ENCODE assay signal across 8 cellular contexts in genomic region chr17:1197379-1197778, GRCh38. TPM values are rescaled to one million over a fixed set of nuclear protein-coding genes. Genes with fewer than 3 reads are reported as not detected.
DNase-seq lines count a peak whose midpoint lies in the region; ATAC-seq, FAIRE-seq and TF ChIP-seq lines count a peak whose summit lies in the region.

No MANE protein-coding gene starts in this region.

- no peak for DNase-seq in HepG2 (ENCODE audit: low spot score)
- DNase-seq in activated B cell treated with CpG ODN at 0.5 μM for 24 hours = no peak
- DNase-seq in left lobe of liver (ENCODE audit: low spot score) = no peak
- no peak for DNase-seq in effector memory CD4-positive, alpha-beta T cell
- no peak for DNase-seq in prostate gland (ENCODE audit: low spot score)
- no peak for DNase-seq in OCI-M2 (lab: John Stamatoyannopoulos, UW; ENCODE audit: unreplicated experiment)

- TF ChIP-seq EP300 in HepG2 (IDR thresholded peaks at IDR 0.05; ENCODE audit: low read depth in 2 of 2, low read length in 2 of 2) (no peak), HepG2 (CRISPR knock-in tag; IDR thresholded peaks at IDR 0.05; ENCODE audit: borderline replicate concordance) (no peak)

- TF ChIP-seq POLR2A in HepG2 (IDR thresholded peaks at IDR 0.05; ENCODE audit: insufficient read depth in 1 of 2, low read depth in 2 of 2, low read length in 2 of 2) (no peak), prostate gland (IDR thresholded peaks at IDR 0.05) (no peak)

- no peak overlapping the region for H3K4me3 Mint-ChIP-seq in activated B cell treated with CpG ODN at 0.5 μM for 24 hours

- CTCF ChIA-PET in HepG2 (lab: Yijun Ruan, JAX; ENCODE audit: low intra/inter-chr PET ratio, low total read pairs) = no interaction called here
- CTCF ChIA-PET in activated B cell treated with CpG ODN at 0.5 μM for 24 hours (lab: Charles Lee) = interaction anchor here (1.3 to 4.6 kb wide), 4 partner anchors 10 to 75 kb away, joined by 5 to 32 read pairs (median 8); no protein-coding TSS in a partner anchor

- H3K4me3 ChIP-seq in liver (ENCODE audit: low read depth in 1 of 3, low read length in 3 of 3) (no peak overlapping the region), HepG2 (replicated peaks in 1 of 3; ENCODE audit: insufficient read depth in 1 of 3, low read depth in 2 of 3, low read length in 3 of 3) (no peak overlapping the region), prostate gland (no peak overlapping the region)
- H3K4me3 ChIP-seq in effector memory CD4-positive, alpha-beta T cell (ENCODE audit: insufficient read depth, low read depth, low read length, poor library complexity, severe bottlenecking) = no peak overlapping the region

- H3K9me3 Mint-ChIP-seq in activated B cell treated with CpG ODN at 0.5 μM for 24 hours = no peaks in the 10 kb centered on the region

- WGBS in liver = 59% methylated on average over 3 of the region's 3 CpGs
- 30% methylated on average over 3 of the region's 3 CpGs for WGBS in HepG2 (ENCODE audit: low lambda C conversion rate)
- WGBS in prostate gland = 72% methylated on average over 3 of the region's 3 CpGs

- in situ Hi-C loops in HepG2 (cut with HindIII; ENCODE audit: extremely low pct_ligation_motif_present, low pct_unique_long_range_greater_than_20kb) = no loop called here

- H3K4me1 ChIP-seq in liver (ENCODE audit: control insufficient read depth in 4 of 4, insufficient read depth in 4 of 4, low read length in 3 of 4) (peaks cover 0 to 5% (median 0%) of the 10 kb centered on the region in 4 donors), HepG2 (ENCODE audit: insufficient read depth, low read length) (no peaks in the 10 kb centered on the region), prostate gland (replicated peaks) (no peaks in the 10 kb centered on the region)
- peaks cover 38% of the 10 kb centered on the region for H3K4me1 ChIP-seq in effector memory CD4-positive, alpha-beta T cell (ENCODE audit: control insufficient read depth, insufficient read depth, low read length, poor library complexity, severe bottlenecking)

- BruUV-seq in HepG2 (replicated peaks; lab: Mats Ljungman, UMichigan) = no TSS peak

- no peak for FAIRE-seq in HepG2 (lab: Jason Lieb, UNC)

- H3K27ac ChIP-seq in liver (ENCODE audit: low read depth in 1 of 2, low read length in 2 of 2) = peak overlapping the region; percentile 55 to 72
- no peak overlapping the region for H3K27ac ChIP-seq in HepG2 (ENCODE audit: extremely low read length, insufficient read depth, low read length)
- no peak overlapping the region for H3K27ac ChIP-seq in effector memory CD4-positive, alpha-beta T cell (ENCODE audit: insufficient read depth, low read length, poor library complexity, severe bottlenecking)
- H3K27ac ChIP-seq in prostate gland = no peak overlapping the region

- no peak overlapping the region for H3K4me2 ChIP-seq in HepG2 (ENCODE audit: low read depth, low read length)

- H2AFZ ChIP-seq in HepG2 (ENCODE audit: low read length) = no peak overlapping the region

- no peak for TF ChIP-seq RAD21 in liver (IDR thresholded peaks at IDR 0.05)
- TF ChIP-seq RAD21 in HepG2 (CRISPR knock-in tag; IDR thresholded peaks at IDR 0.05) = no peak

- H3K27me3 Mint-ChIP-seq in activated B cell treated with CpG ODN at 0.5 μM for 24 hours = no peaks in the 10 kb centered on the region

- H3K27me3 ChIP-seq in liver (ENCODE audit: control insufficient read depth in 4 of 4, insufficient read depth in 4 of 4, low read length in 3 of 4) (no peaks in the 10 kb centered on the region), HepG2 (ENCODE audit: control insufficient read depth in 1 of 2, insufficient read depth in 2 of 2, low read length in 2 of 2) (peaks cover 5 to 45% of the 10 kb centered on the region in 2 experiments; a peak in 4 of 5 replicates), prostate gland (replicated peaks; ENCODE audit: insufficient read depth) (no peaks in the 10 kb centered on the region)
- no peaks in the 10 kb centered on the region for H3K27me3 ChIP-seq in effector memory CD4-positive, alpha-beta T cell (replicated peaks; ENCODE audit: control insufficient read depth, insufficient read depth, low read length, poor library complexity, severe bottlenecking)

- peaks cover 65% of the 10 kb centered on the region for H3K4me1 Mint-ChIP-seq in activated B cell treated with CpG ODN at 0.5 μM for 24 hours

- no peaks in the 10 kb centered on the region for H3K79me2 ChIP-seq in HepG2 (ENCODE audit: insufficient read depth, low read length)

- TF ChIP-seq CTCF in liver (IDR thresholded peaks at IDR 0.05; ENCODE audit: low read depth, low read length, missing input control) = no peak
- TF ChIP-seq CTCF in HepG2 (CRISPR knock-in tag; IDR thresholded peaks at IDR 0.05) = no peak
- no peak for TF ChIP-seq CTCF in activated B cell treated with CpG ODN at 0.5 μM for 24 hours (IDR thresholded peaks at IDR 0.05)
- no peak for TF ChIP-seq CTCF in prostate gland (IDR thresholded peaks at IDR 0.05)

- H3K36me3 Mint-ChIP-seq in activated B cell treated with CpG ODN at 0.5 μM for 24 hours (ENCODE audit: low read depth) = no peaks in the 10 kb centered on the region

- POLR2A ChIA-PET in HepG2 (lab: Yijun Ruan, JAX) (no interaction called here), activated B cell treated with CpG ODN at 0.5 μM for 24 hours (lab: Charles Lee) (interaction anchor here (0.8 to 3.1 kb wide), 7 partner anchors 9 to 97 kb away, joined by 3 to 35 read pairs (median 5); no protein-coding TSS in a partner anchor)

- no peaks in the 10 kb centered on the region for H4K20me1 ChIP-seq in HepG2 (ENCODE audit: insufficient read depth, low read length)

- intact Hi-C loops in HepG2 (cut with micrococcal nuclease; ENCODE audit: unreplicated experiment) (no loop called here), activated B cell treated with CpG ODN at 0.5 μM for 24 hours (cut with micrococcal nuclease) (no loop called here), prostate gland (cut with DNase I) (no loop called here)

- no peaks in the 10 kb centered on the region for H3K36me3 ChIP-seq in liver (ENCODE audit: control insufficient read depth in 4 of 4, insufficient read depth in 3 of 4, low read depth in 1 of 4, low read length in 3 of 4)
- H3K36me3 ChIP-seq in HepG2 (replicated peaks in 1 of 2; ENCODE audit: control insufficient read depth in 1 of 2, insufficient read depth in 2 of 2, low read length in 2 of 2) = no peaks in the 10 kb centered on the region
- H3K36me3 ChIP-seq in effector memory CD4-positive, alpha-beta T cell (ENCODE audit: control insufficient read depth, insufficient read depth, low read length) = no peaks in the 10 kb centered on the region
- no peaks in the 10 kb centered on the region for H3K36me3 ChIP-seq in prostate gland

- H3K27ac Mint-ChIP-seq in activated B cell treated with CpG ODN at 0.5 μM for 24 hours = peak overlapping the region; percentile 80

- H3K9me3 ChIP-seq in liver (ENCODE audit: control insufficient read depth in 4 of 4, low read length in 3 of 4) = no peaks in the 10 kb centered on the region
- no peaks in the 10 kb centered on the region for H3K9me3 ChIP-seq in HepG2 (ENCODE audit: low read length)
- no peaks in the 10 kb centered on the region for H3K9me3 ChIP-seq in effector memory CD4-positive, alpha-beta T cell (ENCODE audit: control insufficient read depth, low read length)
- no peaks in the 10 kb centered on the region for H3K9me3 ChIP-seq in prostate gland

- ATAC-seq in HepG2 = no peak
- no peak for ATAC-seq in activated B cell treated with CpG ODN at 0.5 μM for 24 hours (ENCODE audit: low read depth)
- ATAC-seq in left lobe of liver = peak; percentile 37
- no peak for ATAC-seq in HG03520 (IDR thresholded peaks at IDR 0.05; ENCODE audit: unreplicated experiment)

- peak overlapping the region in 1 of 2 donors; percentile 13 for H3K9ac ChIP-seq in liver (ENCODE audit: low read depth in 1 of 2, low read length in 2 of 2)
- no peak overlapping the region for H3K9ac ChIP-seq in HepG2 (ENCODE audit: insufficient read depth, low read depth, low read length)

TF ChIP-seq in liver, 16 proteins besides CTCF, POLR2A, EP300 and RAD21 (continues in another document):
- TF ChIP-seq YY1 (IDR thresholded peaks at IDR 0.05) = no peak
- TF ChIP-seq RXRA (IDR thresholded peaks at IDR 0.05) = no peak
- no peak for TF ChIP-seq JUND (IDR thresholded peaks at IDR 0.05)

TF ChIP-seq in HepG2, 621 proteins besides CTCF, POLR2A, EP300 and RAD21 (continues in another document):
- TF ChIP-seq CCDC6 (CRISPR knock-in tag; IDR thresholded peaks at IDR 0.05) (no peak), HOXA5 (CRISPR knock-in tag; IDR thresholded peaks at IDR 0.05) (no peak), SIX1 (CRISPR knock-in tag; IDR thresholded peaks at IDR 0.05; ENCODE audit: borderline replicate concordance) (no peak), ZBTB1 (CRISPR knock-in tag; IDR thresholded peaks at IDR 0.05; ENCODE audit: borderline replicate concordance) (no peak), ZNF839 (CRISPR knock-in tag; IDR thresholded peaks at IDR 0.05; ENCODE audit: borderline replicate concordance) (no peak), HHEX (CRISPR knock-in tag; IDR thresholded peaks at IDR 0.05) (no peak)

RNA-seq across cellular contexts. Expression of gene ABR, which starts 17.6 kb away (rescaled TPM):
- total RNA-seq in liver = 10 to 100 TPM; 10.0 to 12.9 TPM
- polyA plus RNA-seq in liver = 1 to 10 TPM; 2.7 to 3.6 TPM
- total RNA-seq in HepG2 (2016; rRNA removed; fragmentation: Illumina TruSeq; extraction: Trizol) = 10.9 and 12.4 TPM in 2 replicates
- 5.9 and 7.8 TPM in 2 replicates for total RNA-seq in HepG2 (2016; cell fraction: cytosol; rRNA removed; fragmentation: Illumina TruSeq; extraction: Trizol; ENCODE audit: low read depth)
- total RNA-seq in HepG2 (2016; cell fraction: insoluble cytoplasmic fraction; rRNA removed; fragmentation: Illumina TruSeq; extraction: Trizol) = 9.1 and 11.6 TPM in 2 replicates
- 9.3 and 10.5 TPM in 2 replicates for total RNA-seq in HepG2 (2016; cell fraction: membrane; rRNA removed; fragmentation: Illumina TruSeq; extraction: Trizol)
- 8.0 and 11.0 TPM in 2 replicates for total RNA-seq in HepG2 (2016; cell fraction: nucleus; rRNA removed; fragmentation: Illumina TruSeq; extraction: Trizol)
- polyA plus RNA-seq in HepG2 (2011; rRNA removed) = 40.4 TPM in 2 replicates
- polyA plus RNA-seq in HepG2 (2011; cell fraction: cytosol; rRNA removed) = 13.2 and 21.6 TPM in 2 replicates
- polyA plus RNA-seq in HepG2 (2011; cell fraction: nucleus; rRNA removed) = 68.7 and 98.6 TPM in 2 replicates
- polyA plus RNA-seq in HepG2 (2012) = 10.2 and 11.3 TPM in 2 replicates
- polyA plus RNA-seq in HepG2 (2016; cell fraction: cytosol; fragmentation: Illumina TruSeq; extraction: Trizol; ENCODE audit: low read depth) = 0.85 and 1.1 TPM in 2 replicates
- polyA plus RNA-seq in HepG2 (2016; cell fraction: insoluble cytoplasmic fraction; fragmentation: Illumina TruSeq; extraction: Trizol; ENCODE audit: low read depth) = 8.6 and 11.0 TPM in 2 replicates
- polyA plus RNA-seq in HepG2 (2016; cell fraction: membrane; fragmentation: Illumina TruSeq; extraction: Trizol; ENCODE audit: low read depth) = 2.9 and 3.5 TPM in 2 replicates
- 18.8 and 21.3 TPM in 2 replicates for polyA plus RNA-seq in HepG2 (2016; cell fraction: nucleus; fragmentation: Illumina TruSeq; extraction: Trizol; ENCODE audit: insufficient read depth, low read depth)
- 37.5 and 62.6 TPM in 2 replicates for polyA minus RNA-seq in HepG2 (2011; rRNA and poly(A)+ RNA removed; ENCODE audit: low replicate concordance)
- polyA minus RNA-seq in HepG2 (2011; cell fraction: cytosol; rRNA and poly(A)+ RNA removed) = 19.0 and 21.4 TPM in 2 replicates
- 24.5 and 24.6 TPM in 2 replicates for polyA minus RNA-seq in HepG2 (2011; cell fraction: nucleus; rRNA and poly(A)+ RNA removed)
- 132 and 150 TPM in 2 replicates for total RNA-seq in activated B cell treated with CpG ODN at 0.5 μM for 24 hours
- total RNA-seq in left lobe of liver = 13.4 TPM
- total RNA-seq in prostate gland = 10 to 100 TPM; 80.7 to 82.7 TPM

Comparison
In these comparisons a context has a peak if more than half of its experiments do, and no peak if none do; other contexts are left out.
1. H3K27ac ChIP-seq: peak in liver (2 of 2); none in HepG2 (single experiment), effector memory CD4-positive, alpha-beta T cell (single experiment) and prostate gland (0 of 2).